20 cellular contexts compared by ENCODE assay signal in the genomic region with DNA sequence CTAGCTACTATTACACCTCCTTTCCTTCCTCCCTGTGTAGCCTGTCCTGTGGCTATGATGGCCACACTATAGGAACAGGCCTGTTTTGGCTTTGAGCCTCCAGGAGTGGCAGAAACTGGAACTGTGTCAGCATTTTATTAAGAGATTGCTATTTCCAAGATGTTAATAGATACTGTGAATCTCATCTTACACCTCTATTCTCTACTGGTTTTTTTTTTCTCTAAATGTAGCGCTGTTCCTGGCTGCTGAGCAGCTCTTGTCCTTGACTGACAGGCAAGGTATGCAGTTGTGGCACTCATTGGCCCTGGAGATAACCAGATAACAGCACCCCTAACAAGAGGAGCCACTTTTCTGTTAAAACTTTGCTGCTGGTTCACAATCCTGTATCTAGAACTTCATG.
"Had no signal": no experiment of that assay in that cellular context is flagged by ENCODE, and none has a peak within 500 bp of the region (broad histone marks: within the 10 kb centered on the region; RNA-seq: fewer than 3 reads in every experiment).

No MANE protein-coding gene starts in this region.

- H3K27me3 ChIP-seq: colonic mucosa, esophagus squamous epithelium, neutrophil, right atrium auricular region, sigmoid colon, testis, tibial nerve had no signal

- H3K27ac ChIP-seq: colonic mucosa, esophagus squamous epithelium, neutrophil, right atrium auricular region, sigmoid colon, skin epidermis, testis, tibial nerve had no signal

- H3K4me3 Mint-ChIP-seq: naive thymus-derived CD8-positive, alpha-beta T cell; stimulated activated naive B cell treated with anti-CD40 and anti-IgM and Interleukin-4, amounts not matched to agents 10 μg/mL and 1 μg/mL and 100 μg/mL, for 72 hours; stimulated activated naive CD8-positive, alpha-beta T cell treated with anti-CD3 and anti-CD28 coated beads, Interleukin-15, amount 100 ng/mL, for 72 hours had no signal

- H3K4me3 ChIP-seq: colonic mucosa, esophagus squamous epithelium, mucosa of descending colon, right atrium auricular region, sigmoid colon, skin epidermis, testis, tibial nerve had no signal

- H3K36me3 ChIP-seq: colonic mucosa had no signal

- H3K27me3 Mint-ChIP-seq: naive thymus-derived CD8-positive, alpha-beta T cell; stimulated activated naive B cell treated with anti-CD40 and anti-IgM and Interleukin-4, amounts not matched to agents 10 μg/mL and 1 μg/mL and 100 μg/mL, for 72 hours; stimulated activated naive CD8-positive, alpha-beta T cell treated with anti-CD3 and anti-CD28 coated beads, Interleukin-15, amount 100 ng/mL, for 72 hours had no signal

- H3K4me1 ChIP-seq: colonic mucosa, esophagus squamous epithelium had no signal

- H3K9me3 ChIP-seq: colonic mucosa, esophagus squamous epithelium, mucosa of descending colon, neutrophil, right atrium auricular region, sigmoid colon, testis, tibial nerve had no signal

- H3K27ac Mint-ChIP-seq: stimulated activated naive B cell treated with anti-CD40 and anti-IgM and Interleukin-4, amounts not matched to agents 10 μg/mL and 1 μg/mL and 100 μg/mL, for 72 hours; stimulated activated naive CD8-positive, alpha-beta T cell treated with anti-CD3 and anti-CD28 coated beads, Interleukin-15, amount 100 ng/mL, for 72 hours had no signal

- DNase-seq: colonic mucosa; dermis blood vessel endothelial cell; esophagus squamous epithelium; foreskin fibroblast; kidney glomerular epithelial cell; mammary epithelial cell; mucosa of descending colon; naive thymus-derived CD8-positive, alpha-beta T cell; posterior cingulate gyrus; sigmoid colon; stimulated activated CD4-positive, alpha-beta T cell treated with anti-CD3 and anti-CD28 coated beads, Interleukin-2, amount 100 ng/mL, for 24 hours; stimulated activated CD4-positive, alpha-beta T cell treated with anti-CD3 and anti-CD28 coated beads, Interleukin-4, amount 100 ng/mL, for 4 hours; stimulated activated naive B cell treated with anti-CD40 and anti-IgM and Interleukin-4, amounts not matched to agents 10 μg/mL and 1 μg/mL and 100 μg/mL, for 72 hours; stimulated activated naive CD8-positive, alpha-beta T cell treated with anti-CD3 and anti-CD28 coated beads, Interleukin-15, amount 100 ng/mL, for 72 hours; testis had no signal

- ATAC-seq: left lobe of liver; mucosa of descending colon; naive thymus-derived CD8-positive, alpha-beta T cell; stimulated activated naive B cell treated with anti-CD40 and anti-IgM and Interleukin-4, amounts not matched to agents 10 μg/mL and 1 μg/mL and 100 μg/mL, for 72 hours; stimulated activated naive CD8-positive, alpha-beta T cell treated with anti-CD3 and anti-CD28 coated beads, Interleukin-15, amount 100 ng/mL, for 72 hours had no signal
